1 cellular context compared by ENCODE assay signal in the genomic region with DNA sequence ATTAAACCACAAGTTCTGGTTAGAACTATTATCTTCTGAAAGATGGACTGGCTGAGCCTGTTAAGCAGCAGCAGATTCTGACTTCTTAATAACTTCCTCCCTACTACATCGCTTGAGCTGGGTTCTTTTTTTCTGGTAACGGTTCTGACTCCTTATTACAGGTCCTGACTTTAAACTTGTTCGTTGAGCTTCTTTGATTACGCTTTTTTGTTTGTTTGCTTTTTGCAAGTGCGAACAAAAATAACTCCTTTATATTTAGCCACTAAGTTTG.
TF ChIP-seq lines count a peak whose summit lies in the region.

No MANE protein-coding gene starts in this region.

TF ChIP-seq in GM23338, 12 proteins besides CTCF, POLR2A, EP300 and RAD21 (continued from another document):
- TF ChIP-seq, protein P1, sequence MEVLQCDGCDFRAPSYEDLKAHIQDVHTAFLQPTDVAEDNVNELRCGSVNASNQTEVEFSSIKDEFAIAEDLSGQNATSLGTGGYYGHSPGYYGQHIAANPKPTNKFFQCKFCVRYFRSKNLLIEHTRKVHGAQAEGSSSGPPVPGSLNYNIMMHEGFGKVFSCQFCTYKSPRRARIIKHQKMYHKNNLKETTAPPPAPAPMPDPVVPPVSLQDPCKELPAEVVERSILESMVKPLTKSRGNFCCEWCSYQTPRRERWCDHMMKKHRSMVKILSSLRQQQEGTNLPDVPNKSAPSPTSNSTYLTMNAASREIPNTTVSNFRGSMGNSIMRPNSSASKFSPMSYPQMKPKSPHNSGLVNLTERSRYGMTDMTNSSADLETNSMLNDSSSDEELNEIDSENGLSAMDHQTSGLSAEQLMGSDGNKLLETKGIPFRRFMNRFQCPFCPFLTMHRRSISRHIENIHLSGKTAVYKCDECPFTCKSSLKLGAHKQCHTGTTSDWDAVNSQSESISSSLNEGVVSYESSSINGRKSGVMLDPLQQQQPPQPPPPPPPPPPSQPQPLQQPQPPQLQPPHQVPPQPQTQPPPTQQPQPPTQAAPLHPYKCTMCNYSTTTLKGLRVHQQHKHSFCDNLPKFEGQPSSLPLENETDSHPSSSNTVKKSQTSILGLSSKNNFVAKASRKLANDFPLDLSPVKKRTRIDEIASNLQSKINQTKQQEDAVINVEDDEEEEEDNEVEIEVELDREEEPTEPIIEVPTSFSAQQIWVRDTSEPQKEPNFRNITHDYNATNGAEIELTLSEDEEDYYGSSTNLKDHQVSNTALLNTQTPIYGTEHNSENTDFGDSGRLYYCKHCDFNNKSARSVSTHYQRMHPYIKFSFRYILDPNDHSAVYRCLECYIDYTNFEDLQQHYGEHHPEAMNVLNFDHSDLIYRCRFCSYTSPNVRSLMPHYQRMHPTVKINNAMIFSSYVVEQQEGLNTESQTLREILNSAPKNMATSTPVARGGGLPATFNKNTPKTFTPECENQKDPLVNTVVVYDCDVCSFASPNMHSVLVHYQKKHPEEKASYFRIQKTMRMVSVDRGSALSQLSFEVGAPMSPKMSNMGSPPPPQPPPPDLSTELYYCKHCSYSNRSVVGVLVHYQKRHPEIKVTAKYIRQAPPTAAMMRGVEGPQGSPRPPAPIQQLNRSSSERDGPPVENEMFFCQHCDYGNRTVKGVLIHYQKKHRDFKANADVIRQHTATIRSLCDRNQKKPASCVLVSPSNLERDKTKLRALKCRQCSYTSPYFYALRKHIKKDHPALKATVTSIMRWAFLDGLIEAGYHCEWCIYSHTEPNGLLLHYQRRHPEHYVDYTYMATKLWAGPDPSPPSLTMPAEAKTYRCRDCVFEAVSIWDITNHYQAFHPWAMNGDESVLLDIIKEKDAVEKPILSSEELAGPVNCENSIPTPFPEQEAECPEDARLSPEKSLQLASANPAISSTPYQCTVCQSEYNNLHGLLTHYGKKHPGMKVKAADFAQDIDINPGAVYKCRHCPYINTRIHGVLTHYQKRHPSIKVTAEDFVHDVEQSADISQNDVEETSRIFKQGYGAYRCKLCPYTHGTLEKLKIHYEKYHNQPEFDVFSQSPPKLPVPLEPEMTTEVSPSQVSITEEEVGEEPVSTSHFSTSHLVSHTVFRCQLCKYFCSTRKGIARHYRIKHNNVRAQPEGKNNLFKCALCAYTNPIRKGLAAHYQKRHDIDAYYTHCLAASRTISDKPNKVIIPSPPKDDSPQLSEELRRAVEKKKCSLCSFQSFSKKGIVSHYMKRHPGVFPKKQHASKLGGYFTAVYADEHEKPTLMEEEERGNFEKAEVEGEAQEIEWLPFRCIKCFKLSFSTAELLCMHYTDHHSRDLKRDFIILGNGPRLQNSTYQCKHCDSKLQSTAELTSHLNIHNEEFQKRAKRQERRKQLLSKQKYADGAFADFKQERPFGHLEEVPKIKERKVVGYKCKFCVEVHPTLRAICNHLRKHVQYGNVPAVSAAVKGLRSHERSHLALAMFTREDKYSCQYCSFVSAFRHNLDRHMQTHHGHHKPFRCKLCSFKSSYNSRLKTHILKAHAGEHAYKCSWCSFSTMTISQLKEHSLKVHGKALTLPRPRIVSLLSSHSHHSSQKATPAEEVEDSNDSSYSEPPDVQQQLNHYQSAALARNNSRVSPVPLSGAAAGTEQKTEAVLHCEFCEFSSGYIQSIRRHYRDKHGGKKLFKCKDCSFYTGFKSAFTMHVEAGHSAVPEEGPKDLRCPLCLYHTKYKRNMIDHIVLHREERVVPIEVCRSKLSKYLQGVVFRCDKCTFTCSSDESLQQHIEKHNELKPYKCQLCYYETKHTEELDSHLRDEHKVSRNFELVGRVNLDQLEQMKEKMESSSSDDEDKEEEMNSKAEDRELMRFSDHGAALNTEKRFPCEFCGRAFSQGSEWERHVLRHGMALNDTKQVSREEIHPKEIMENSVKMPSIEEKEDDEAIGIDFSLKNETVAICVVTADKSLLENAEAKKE (CRISPR knock-in tag; IDR thresholded peaks at IDR 0.05), result no peak
- no peak for TF ChIP-seq EZH2phosphoT487 (IDR thresholded peaks at IDR 0.05; ENCODE audit: unreplicated experiment)
- TF ChIP-seq POLR2AphosphoS5 (IDR thresholded peaks at IDR 0.05; ENCODE audit: low read depth), result no peak
- TF ChIP-seq EZH2 (IDR thresholded peaks at IDR 0.05; ENCODE audit: low read depth, unreplicated experiment), result no peak
- TF ChIP-seq ZNF331 (CRISPR knock-in tag; IDR thresholded peaks at IDR 0.05; ENCODE audit: low read depth), result no peak
- TF ChIP-seq, protein P2, sequence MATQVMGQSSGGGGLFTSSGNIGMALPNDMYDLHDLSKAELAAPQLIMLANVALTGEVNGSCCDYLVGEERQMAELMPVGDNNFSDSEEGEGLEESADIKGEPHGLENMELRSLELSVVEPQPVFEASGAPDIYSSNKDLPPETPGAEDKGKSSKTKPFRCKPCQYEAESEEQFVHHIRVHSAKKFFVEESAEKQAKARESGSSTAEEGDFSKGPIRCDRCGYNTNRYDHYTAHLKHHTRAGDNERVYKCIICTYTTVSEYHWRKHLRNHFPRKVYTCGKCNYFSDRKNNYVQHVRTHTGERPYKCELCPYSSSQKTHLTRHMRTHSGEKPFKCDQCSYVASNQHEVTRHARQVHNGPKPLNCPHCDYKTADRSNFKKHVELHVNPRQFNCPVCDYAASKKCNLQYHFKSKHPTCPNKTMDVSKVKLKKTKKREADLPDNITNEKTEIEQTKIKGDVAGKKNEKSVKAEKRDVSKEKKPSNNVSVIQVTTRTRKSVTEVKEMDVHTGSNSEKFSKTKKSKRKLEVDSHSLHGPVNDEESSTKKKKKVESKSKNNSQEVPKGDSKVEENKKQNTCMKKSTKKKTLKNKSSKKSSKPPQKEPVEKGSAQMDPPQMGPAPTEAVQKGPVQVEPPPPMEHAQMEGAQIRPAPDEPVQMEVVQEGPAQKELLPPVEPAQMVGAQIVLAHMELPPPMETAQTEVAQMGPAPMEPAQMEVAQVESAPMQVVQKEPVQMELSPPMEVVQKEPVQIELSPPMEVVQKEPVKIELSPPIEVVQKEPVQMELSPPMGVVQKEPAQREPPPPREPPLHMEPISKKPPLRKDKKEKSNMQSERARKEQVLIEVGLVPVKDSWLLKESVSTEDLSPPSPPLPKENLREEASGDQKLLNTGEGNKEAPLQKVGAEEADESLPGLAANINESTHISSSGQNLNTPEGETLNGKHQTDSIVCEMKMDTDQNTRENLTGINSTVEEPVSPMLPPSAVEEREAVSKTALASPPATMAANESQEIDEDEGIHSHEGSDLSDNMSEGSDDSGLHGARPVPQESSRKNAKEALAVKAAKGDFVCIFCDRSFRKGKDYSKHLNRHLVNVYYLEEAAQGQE (IDR thresholded peaks at IDR 0.05; ENCODE audit: unreplicated experiment), result no peak
- TF ChIP-seq JUNB (IDR thresholded peaks at IDR 0.05; ENCODE audit: unreplicated experiment), result no peak
